23 cellular contexts compared by ENCODE assay signal in genomic region chr2:176338395-176338794, GRCh38.
"Had no signal": no experiment of that assay in that cellular context is flagged by ENCODE, and none has a peak within 500 bp of the region (broad histone marks: within the 10 kb centered on the region; RNA-seq: fewer than 3 reads in every experiment).

No MANE protein-coding gene starts in this region.

- H3K36me3 ChIP-seq: colonic mucosa had no signal

- DNase-seq: colonic mucosa; cortex of kidney; dermis blood vessel endothelial cell; effector CD4-positive, alpha-beta T cell; effector CD8-positive, alpha-beta T cell; effector memory CD4-positive, alpha-beta T cell; effector memory CD8-positive, alpha-beta T cell; endodermal cell; erythroblast; esophagus squamous epithelium; foreskin fibroblast; foreskin keratinocyte; foreskin melanocyte; gastrocnemius medialis; glutamatergic neuron; head of caudate nucleus; heart left ventricle; heart right ventricle had no signal

- H3K9me3 ChIP-seq: colonic mucosa, esophagus muscularis mucosa, esophagus squamous epithelium, gastrocnemius medialis, gastroesophageal sphincter, heart left ventricle, heart right ventricle had no signal

- H3K27me3 ChIP-seq: colonic mucosa, dorsolateral prefrontal cortex, esophagus muscularis mucosa, esophagus squamous epithelium, foreskin keratinocyte, gastrocnemius medialis, gastroesophageal sphincter, heart left ventricle, heart right ventricle had no signal

- H3K27ac ChIP-seq: colonic mucosa, coronary artery, epithelial cell of prostate, esophagus muscularis mucosa, esophagus squamous epithelium, foreskin keratinocyte, gastrocnemius medialis, gastroesophageal sphincter, heart left ventricle, heart right ventricle had no signal

- H3K4me1 ChIP-seq: colonic mucosa, esophagus muscularis mucosa, esophagus squamous epithelium, foreskin keratinocyte, gastrocnemius medialis, gastroesophageal sphincter, heart left ventricle, heart right ventricle had no signal

- H3K4me3 ChIP-seq: colonic mucosa, coronary artery, dorsolateral prefrontal cortex, esophagus muscularis mucosa, esophagus squamous epithelium, gastrocnemius medialis, gastroesophageal sphincter, heart left ventricle, heart right ventricle had no signal
